ENCODE assay signal across 8 cellular contexts in the genomic region with DNA sequence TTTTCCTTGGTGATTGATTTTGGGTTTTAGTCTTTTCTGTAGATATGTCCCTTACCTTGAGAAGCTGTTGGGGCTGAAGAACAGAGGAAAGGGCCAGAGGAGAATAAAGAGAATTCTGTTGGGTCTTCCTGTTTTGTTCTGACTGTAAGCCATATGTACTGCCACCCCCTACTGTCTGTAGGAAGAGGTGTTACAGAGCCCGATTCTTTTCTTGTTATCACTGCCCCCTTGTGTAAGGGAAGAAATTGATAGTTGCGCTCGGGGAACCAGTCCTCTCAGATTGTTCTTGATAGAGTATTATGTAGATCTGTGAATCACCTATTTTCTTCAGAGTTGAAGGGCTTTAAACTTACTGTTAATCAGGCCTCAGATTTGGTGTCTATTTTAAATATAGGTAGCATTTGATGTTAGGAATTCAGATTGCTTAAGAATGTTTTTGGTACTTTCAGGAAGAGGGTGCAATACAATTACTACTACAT. TPM values are rescaled to one million over a fixed set of nuclear protein-coding genes. Genes with fewer than 3 reads are reported as not detected.
DNase-seq lines count a peak whose midpoint lies in the region; ATAC-seq lines count a peak whose summit lies in the region.

No MANE protein-coding gene starts in this region.

- intact Hi-C loops in Right ventricle myocardium superior (cut with DNase I) = loop anchor here (5.0 kb wide), 1 partner anchor 266 kb away; no protein-coding TSS in a partner anchor

- no peaks in the 10 kb centered on the region for H3K9me3 Mint-ChIP-seq in activated naive CD4-positive, alpha-beta T cell treated with anti-CD3 and anti-CD28 coated beads, Interleukin-2, amount 50 U/mL, for 72 hours

- ATAC-seq in GM21723 (IDR thresholded peaks at IDR 0.05; ENCODE audit: unreplicated experiment) = peak; percentile 72
- peak; percentile 46 for ATAC-seq in activated naive CD4-positive, alpha-beta T cell treated with anti-CD3 and anti-CD28 coated beads, Interleukin-2, amount 50 U/mL, for 72 hours
- ATAC-seq in Right ventricle myocardium superior (ENCODE audit: poor library complexity) = peak; percentile 62
- no peak for ATAC-seq in HG02970 (IDR thresholded peaks at IDR 0.05; ENCODE audit: low FRiP score, unreplicated experiment)

- no peak overlapping the region for H3K27ac Mint-ChIP-seq in activated naive CD4-positive, alpha-beta T cell treated with anti-CD3 and anti-CD28 coated beads, Interleukin-2, amount 50 U/mL, for 72 hours

- DNase-seq in EH (ENCODE audit: low read depth) (peak; percentile 89), LoVo (ENCODE audit: low spot score) (peak; percentile 87), RKO (ENCODE audit: low spot score) (peak; percentile 94), Right ventricle myocardium superior (no peak), pulmonary artery endothelial cell (ENCODE audit: low read depth, low spot score) (peak; percentile 79)
- DNase-seq in activated naive CD4-positive, alpha-beta T cell treated with anti-CD3 and anti-CD28 coated beads, Interleukin-2, amount 50 U/mL, for 72 hours (ENCODE audit: low spot score in 2 of 2) = peak in 1 of 2 donors; percentile 51

- no peaks in the 10 kb centered on the region for H3K36me3 Mint-ChIP-seq in activated naive CD4-positive, alpha-beta T cell treated with anti-CD3 and anti-CD28 coated beads, Interleukin-2, amount 50 U/mL, for 72 hours

RNA-seq across cellular contexts. Expression of gene TANC2, which starts 2.4 kb away (rescaled TPM):
- total RNA-seq in activated naive CD4-positive, alpha-beta T cell treated with anti-CD3 and anti-CD28 coated beads, Interleukin-2, amount 50 U/mL, for 72 hours = 1 to 10 TPM; 6.3 to 7.9 TPM
- total RNA-seq in Right ventricle myocardium superior (6.4 TPM), pulmonary artery endothelial cell (9.6 and 16.4 TPM in 2 replicates)
